In genomic region chr2:206390181-206390580, GRCh38 we compare ENCODE assay signal across 6 cellular contexts. TPM values are rescaled to one million over a fixed set of nuclear protein-coding genes. Genes with fewer than 3 reads are reported as not detected.
"Had no signal": no experiment of that assay in that cellular context is flagged by ENCODE, and none has a peak within 500 bp of the region (broad histone marks: within the 10 kb centered on the region; RNA-seq: fewer than 3 reads in every experiment).

No MANE protein-coding gene starts in this region.

- H3K4me2 ChIP-seq: GM23338 had no signal

- H3K4me3 ChIP-seq: GM23338, K562 had no signal

- H3K4me1 Mint-ChIP-seq: GM23338, H9 had no signal

- H3K27ac Mint-ChIP-seq: GM23338 had no signal

- ATAC-seq: GM23338, K562 had no signal

- H2AFZ ChIP-seq: GM23338 had no signal

- DNase-seq: H9, HCEC 1CT, IMR-90 had no signal

- H3K4me3 Mint-ChIP-seq: GM23338, H9 had no signal

RNA-seq across cellular contexts. Expression of gene ADAM23, which starts 53.2 kb away (rescaled TPM):
- total RNA-seq: HT-29 had no signal
- polyA plus RNA-seq: K562 had no signal
